ENCODE assay signal across 1 cellular context in the genomic region with DNA sequence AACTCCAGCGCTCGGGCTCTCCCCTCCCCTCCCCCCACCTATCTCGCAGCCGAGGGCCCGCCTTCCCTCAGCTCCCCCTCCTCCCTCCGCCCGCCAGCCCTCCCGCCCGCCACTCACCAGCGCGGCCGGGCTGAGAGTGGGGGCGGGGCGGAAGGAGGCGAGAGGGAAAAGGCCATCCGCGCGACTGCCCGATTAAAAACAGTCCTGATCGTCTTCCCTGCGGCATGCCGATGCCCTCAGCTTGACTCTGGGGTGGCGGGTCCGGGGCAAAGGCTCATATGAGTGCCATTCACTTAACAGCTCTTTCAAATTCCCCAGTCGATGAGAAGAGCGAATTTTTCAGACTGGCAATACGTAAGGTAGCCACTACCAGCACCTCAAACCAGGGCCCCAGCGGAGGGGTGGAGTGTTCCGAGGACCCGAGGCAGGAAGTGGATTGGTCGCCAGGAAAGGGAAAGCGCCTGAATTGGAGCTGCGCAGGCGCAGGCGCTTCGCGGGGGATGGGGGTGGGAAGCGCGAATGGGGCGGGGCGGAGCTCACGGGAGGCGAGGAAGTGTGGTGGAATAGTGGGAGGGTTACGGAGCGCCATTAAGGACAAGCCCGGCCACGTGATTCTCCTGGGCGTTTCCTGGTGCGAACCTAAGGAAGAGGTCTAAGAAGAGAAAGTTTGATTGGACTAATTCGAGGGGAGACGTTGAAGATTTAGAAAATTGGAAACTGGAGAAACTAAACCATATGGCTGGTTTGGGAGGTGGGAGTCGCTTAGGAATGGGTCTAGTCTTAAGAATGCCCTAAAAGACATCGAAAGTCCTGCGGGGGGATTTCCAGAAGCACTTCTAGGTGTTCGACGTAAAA.
TF ChIP-seq lines count a peak whose summit lies in the region.

A gene with protein sequence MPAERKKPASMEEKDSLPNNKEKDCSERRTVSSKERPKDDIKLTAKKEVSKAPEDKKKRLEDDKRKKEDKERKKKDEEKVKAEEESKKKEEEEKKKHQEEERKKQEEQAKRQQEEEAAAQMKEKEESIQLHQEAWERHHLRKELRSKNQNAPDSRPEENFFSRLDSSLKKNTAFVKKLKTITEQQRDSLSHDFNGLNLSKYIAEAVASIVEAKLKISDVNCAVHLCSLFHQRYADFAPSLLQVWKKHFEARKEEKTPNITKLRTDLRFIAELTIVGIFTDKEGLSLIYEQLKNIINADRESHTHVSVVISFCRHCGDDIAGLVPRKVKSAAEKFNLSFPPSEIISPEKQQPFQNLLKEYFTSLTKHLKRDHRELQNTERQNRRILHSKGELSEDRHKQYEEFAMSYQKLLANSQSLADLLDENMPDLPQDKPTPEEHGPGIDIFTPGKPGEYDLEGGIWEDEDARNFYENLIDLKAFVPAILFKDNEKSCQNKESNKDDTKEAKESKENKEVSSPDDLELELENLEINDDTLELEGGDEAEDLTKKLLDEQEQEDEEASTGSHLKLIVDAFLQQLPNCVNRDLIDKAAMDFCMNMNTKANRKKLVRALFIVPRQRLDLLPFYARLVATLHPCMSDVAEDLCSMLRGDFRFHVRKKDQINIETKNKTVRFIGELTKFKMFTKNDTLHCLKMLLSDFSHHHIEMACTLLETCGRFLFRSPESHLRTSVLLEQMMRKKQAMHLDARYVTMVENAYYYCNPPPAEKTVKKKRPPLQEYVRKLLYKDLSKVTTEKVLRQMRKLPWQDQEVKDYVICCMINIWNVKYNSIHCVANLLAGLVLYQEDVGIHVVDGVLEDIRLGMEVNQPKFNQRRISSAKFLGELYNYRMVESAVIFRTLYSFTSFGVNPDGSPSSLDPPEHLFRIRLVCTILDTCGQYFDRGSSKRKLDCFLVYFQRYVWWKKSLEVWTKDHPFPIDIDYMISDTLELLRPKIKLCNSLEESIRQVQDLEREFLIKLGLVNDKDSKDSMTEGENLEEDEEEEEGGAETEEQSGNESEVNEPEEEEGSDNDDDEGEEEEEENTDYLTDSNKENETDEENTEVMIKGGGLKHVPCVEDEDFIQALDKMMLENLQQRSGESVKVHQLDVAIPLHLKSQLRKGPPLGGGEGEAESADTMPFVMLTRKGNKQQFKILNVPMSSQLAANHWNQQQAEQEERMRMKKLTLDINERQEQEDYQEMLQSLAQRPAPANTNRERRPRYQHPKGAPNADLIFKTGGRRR (minus strand): TSS at position 13 of the 855 bp plus-strand sequence. CDS start 7,386 bp downstream, outside the sequence.

TF ChIP-seq in HepG2, 621 proteins besides CTCF, POLR2A, EP300 and RAD21 (continued from another document and continues in another):
- TF ChIP-seq KLF9 (CRISPR knock-in tag; IDR thresholded peaks at IDR 0.05; ENCODE audit: low read depth) = no peak
- peak; percentile 41 for TF ChIP-seq GABPA (IDR thresholded peaks at IDR 0.05; ENCODE audit: low read depth, low read length)
- TF ChIP-seq GABPA (CRISPR knock-in tag; IDR thresholded peaks at IDR 0.05; ENCODE audit: low read depth) = peak; percentile 84
- peak; percentile 77 for TF ChIP-seq YY1 (IDR thresholded peaks at IDR 0.05; ENCODE audit: insufficient read depth, insufficient replicate concordance, low read depth, low read length)
- TF ChIP-seq ZNF451 (CRISPR knock-in tag; IDR thresholded peaks at IDR 0.05) = peak; percentile 66; the same call in 1 of the 2 replicates
- TF ChIP-seq, protein P1, sequence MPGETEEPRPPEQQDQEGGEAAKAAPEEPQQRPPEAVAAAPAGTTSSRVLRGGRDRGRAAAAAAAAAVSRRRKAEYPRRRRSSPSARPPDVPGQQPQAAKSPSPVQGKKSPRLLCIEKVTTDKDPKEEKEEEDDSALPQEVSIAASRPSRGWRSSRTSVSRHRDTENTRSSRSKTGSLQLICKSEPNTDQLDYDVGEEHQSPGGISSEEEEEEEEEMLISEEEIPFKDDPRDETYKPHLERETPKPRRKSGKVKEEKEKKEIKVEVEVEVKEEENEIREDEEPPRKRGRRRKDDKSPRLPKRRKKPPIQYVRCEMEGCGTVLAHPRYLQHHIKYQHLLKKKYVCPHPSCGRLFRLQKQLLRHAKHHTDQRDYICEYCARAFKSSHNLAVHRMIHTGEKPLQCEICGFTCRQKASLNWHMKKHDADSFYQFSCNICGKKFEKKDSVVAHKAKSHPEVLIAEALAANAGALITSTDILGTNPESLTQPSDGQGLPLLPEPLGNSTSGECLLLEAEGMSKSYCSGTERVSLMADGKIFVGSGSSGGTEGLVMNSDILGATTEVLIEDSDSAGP (CRISPR knock-in tag; IDR thresholded peaks at IDR 0.05; ENCODE audit: borderline replicate concordance) = peak; percentile 66; the same call in 1 of the 2 replicates
- TF ChIP-seq, protein P2, sequence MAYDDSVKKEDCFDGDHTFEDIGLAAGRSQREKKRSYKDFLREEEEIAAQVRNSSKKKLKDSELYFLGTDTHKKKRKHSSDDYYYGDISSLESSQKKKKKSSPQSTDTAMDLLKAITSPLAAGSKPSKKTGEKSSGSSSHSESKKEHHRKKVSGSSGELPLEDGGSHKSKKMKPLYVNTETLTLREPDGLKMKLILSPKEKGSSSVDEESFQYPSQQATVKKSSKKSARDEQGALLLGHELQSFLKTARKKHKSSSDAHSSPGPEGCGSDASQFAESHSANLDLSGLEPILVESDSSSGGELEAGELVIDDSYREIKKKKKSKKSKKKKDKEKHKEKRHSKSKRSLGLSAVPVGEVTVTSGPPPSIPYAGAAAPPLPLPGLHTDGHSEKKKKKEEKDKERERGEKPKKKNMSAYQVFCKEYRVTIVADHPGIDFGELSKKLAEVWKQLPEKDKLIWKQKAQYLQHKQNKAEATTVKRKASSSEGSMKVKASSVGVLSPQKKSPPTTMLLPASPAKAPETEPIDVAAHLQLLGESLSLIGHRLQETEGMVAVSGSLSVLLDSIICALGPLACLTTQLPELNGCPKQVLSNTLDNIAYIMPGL (CRISPR knock-in tag; IDR thresholded peaks at IDR 0.05; ENCODE audit: borderline replicate concordance in 1 of 2, low read depth in 1 of 2) = peak in 1 of 2 experiments; percentile 34; a peak in 1 of 4 replicates
- peak; percentile 66; the same call in 1 of the 2 replicates for TF ChIP-seq ZNF709 (CRISPR knock-in tag; IDR thresholded peaks at IDR 0.05)
- TF ChIP-seq ISL2 (CRISPR knock-in tag; IDR thresholded peaks at IDR 0.05) = peak; percentile 8; the same call in 1 of the 2 replicates
- TF ChIP-seq HDAC6 (IDR thresholded peaks at IDR 0.05; ENCODE audit: low read depth, low read length) = peak; percentile 99; the same call in 1 of the 2 replicates
- peak; percentile 52; the same call in 1 of the 3 replicates for TF ChIP-seq MXI1 (IDR thresholded peaks at IDR 0.05; ENCODE audit: borderline replicate concordance, low read depth, low read length)
- TF ChIP-seq, protein P3, sequence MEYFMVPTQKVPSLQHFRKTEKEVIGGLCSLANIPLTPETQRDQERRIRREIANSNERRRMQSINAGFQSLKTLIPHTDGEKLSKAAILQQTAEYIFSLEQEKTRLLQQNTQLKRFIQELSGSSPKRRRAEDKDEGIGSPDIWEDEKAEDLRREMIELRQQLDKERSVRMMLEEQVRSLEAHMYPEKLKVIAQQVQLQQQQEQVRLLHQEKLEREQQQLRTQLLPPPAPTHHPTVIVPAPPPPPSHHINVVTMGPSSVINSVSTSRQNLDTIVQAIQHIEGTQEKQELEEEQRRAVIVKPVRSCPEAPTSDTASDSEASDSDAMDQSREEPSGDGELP (IDR thresholded peaks at IDR 0.05; ENCODE audit: borderline replicate concordance, low read depth) = peak; percentile 17; the same call in 1 of the 2 replicates
- peak; percentile 33; the same call in 1 of the 2 replicates for TF ChIP-seq HCFC1 (IDR thresholded peaks at IDR 0.05; ENCODE audit: low read depth, low read length)
- TF ChIP-seq, protein P4, sequence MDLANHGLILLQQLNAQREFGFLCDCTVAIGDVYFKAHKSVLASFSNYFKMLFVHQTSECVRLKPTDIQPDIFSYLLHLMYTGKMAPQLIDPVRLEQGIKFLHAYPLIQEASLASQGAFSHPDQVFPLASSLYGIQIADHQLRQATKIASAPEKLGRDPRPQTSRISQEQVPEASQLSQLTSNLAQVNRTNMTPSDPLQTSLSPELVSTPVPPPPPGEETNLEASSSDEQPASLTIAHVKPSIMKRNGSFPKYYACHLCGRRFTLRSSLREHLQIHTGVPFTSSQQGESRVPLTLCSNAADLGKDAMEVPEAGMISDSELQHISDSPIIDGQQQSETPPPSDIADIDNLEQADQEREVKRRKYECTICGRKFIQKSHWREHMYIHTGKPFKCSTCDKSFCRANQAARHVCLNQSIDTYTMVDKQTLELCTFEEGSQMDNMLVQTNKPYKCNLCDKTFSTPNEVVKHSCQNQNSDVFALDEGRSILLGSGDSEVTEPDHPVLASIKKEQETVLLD (CRISPR knock-in tag; IDR thresholded peaks at IDR 0.05; ENCODE audit: low read depth) = peak; percentile 21; the same call in 1 of the 2 replicates
- TF ChIP-seq HNF4G (IDR thresholded peaks at IDR 0.05; ENCODE audit: borderline replicate concordance, low read depth, low read length) = no peak
- no peak for TF ChIP-seq HNF4G (CRISPR knock-in tag; IDR thresholded peaks at IDR 0.05; ENCODE audit: borderline replicate concordance, low read depth)
- TF ChIP-seq XRCC5 (optimal IDR thresholded peaks at IDR 0.05; ENCODE audit: low read length) = peak; percentile 36
- no peak; the same call in 1 of the 2 replicates for TF ChIP-seq ZSCAN9 (CRISPR knock-in tag; IDR thresholded peaks at IDR 0.05; ENCODE audit: borderline replicate concordance)
- TF ChIP-seq ZNF792 (CRISPR knock-in tag; IDR thresholded peaks at IDR 0.05) = no peak
- TF ChIP-seq POLR2G (IDR thresholded peaks at IDR 0.05; ENCODE audit: low read depth, low read length) = peak; percentile 67
- 0 out of 2 replicates have a peak, but pooled peaks have one; percentile 11 for TF ChIP-seq ARNTL (CRISPR knock-in tag; IDR thresholded peaks at IDR 0.05)
- peak; percentile 23 for TF ChIP-seq RBM39 (IDR thresholded peaks at IDR 0.05; ENCODE audit: low read depth, low read length, poor library complexity, severe bottlenecking)
- no peak for TF ChIP-seq RELA (CRISPR knock-in tag; IDR thresholded peaks at IDR 0.05)
- no peak for TF ChIP-seq TBP (CRISPR knock-in tag; IDR thresholded peaks at IDR 0.05)
- TF ChIP-seq ETV6 (CRISPR knock-in tag; conservative IDR thresholded peaks at IDR 0.05) = 0 out of 2 replicates have a peak, but pooled peaks have one; percentile 51
- TF ChIP-seq, protein P5, sequence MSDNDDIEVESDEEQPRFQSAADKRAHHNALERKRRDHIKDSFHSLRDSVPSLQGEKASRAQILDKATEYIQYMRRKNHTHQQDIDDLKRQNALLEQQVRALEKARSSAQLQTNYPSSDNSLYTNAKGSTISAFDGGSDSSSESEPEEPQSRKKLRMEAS (IDR thresholded peaks at IDR 0.05) = peak; percentile 92
- TF ChIP-seq ZNF382 (CRISPR knock-in tag; IDR thresholded peaks at IDR 0.05; ENCODE audit: borderline replicate concordance) = no peak
- no peak for TF ChIP-seq ZNF841 (CRISPR knock-in tag; IDR thresholded peaks at IDR 0.05; ENCODE audit: borderline replicate concordance)
- no peak for TF ChIP-seq NBN (conservative IDR thresholded peaks at IDR 0.05)
- TF ChIP-seq SAP130 (CRISPR knock-in tag; IDR thresholded peaks at IDR 0.05; ENCODE audit: low read depth) = peak; percentile 17
- TF ChIP-seq, protein P6, sequence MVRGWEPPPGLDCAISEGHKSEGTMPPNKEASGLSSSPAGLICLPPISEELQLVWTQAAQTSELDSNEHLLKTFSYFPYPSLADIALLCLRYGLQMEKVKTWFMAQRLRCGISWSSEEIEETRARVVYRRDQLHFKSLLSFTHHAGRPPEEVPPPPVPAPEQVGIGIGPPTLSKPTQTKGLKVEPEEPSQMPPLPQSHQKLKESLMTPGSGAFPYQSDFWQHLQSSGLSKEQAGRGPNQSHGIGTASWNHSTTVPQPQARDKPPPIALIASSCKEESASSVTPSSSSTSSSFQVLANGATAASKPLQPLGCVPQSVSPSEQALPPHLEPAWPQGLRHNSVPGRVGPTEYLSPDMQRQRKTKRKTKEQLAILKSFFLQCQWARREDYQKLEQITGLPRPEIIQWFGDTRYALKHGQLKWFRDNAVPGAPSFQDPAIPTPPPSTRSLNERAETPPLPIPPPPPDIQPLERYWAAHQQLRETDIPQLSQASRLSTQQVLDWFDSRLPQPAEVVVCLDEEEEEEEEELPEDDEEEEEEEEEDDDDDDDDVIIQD (CRISPR knock-in tag; IDR thresholded peaks at IDR 0.05; ENCODE audit: low read depth) = 0 out of 2 replicates have a peak, but pooled peaks have one; percentile 53
- TF ChIP-seq, protein P7, sequence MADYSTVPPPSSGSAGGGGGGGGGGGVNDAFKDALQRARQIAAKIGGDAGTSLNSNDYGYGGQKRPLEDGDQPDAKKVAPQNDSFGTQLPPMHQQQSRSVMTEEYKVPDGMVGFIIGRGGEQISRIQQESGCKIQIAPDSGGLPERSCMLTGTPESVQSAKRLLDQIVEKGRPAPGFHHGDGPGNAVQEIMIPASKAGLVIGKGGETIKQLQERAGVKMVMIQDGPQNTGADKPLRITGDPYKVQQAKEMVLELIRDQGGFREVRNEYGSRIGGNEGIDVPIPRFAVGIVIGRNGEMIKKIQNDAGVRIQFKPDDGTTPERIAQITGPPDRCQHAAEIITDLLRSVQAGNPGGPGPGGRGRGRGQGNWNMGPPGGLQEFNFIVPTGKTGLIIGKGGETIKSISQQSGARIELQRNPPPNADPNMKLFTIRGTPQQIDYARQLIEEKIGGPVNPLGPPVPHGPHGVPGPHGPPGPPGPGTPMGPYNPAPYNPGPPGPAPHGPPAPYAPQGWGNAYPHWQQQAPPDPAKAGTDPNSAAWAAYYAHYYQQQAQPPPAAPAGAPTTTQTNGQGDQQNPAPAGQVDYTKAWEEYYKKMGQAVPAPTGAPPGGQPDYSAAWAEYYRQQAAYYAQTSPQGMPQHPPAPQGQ (CRISPR knock-in tag; IDR thresholded peaks at IDR 0.05; ENCODE audit: borderline replicate concordance) = no peak
- TF ChIP-seq PCBP1 (IDR thresholded peaks at IDR 0.05; ENCODE audit: borderline replicate concordance, low read depth, low read length) = 0 out of 2 replicates have a peak, but pooled peaks have one; percentile 2
- TF ChIP-seq PTBP1 (IDR thresholded peaks at IDR 0.05; ENCODE audit: low read depth, low read length, poor library complexity, severe bottlenecking) = no peak
- TF ChIP-seq SP1 (IDR thresholded peaks at IDR 0.05) = no peak
- TF ChIP-seq SP1 (CRISPR knock-in tag; IDR thresholded peaks at IDR 0.05) = peak; percentile 50; the same call in 1 of the 2 replicates
- peak; percentile 35; the same call in 1 of the 2 replicates for TF ChIP-seq ZNF350 (CRISPR knock-in tag; IDR thresholded peaks at IDR 0.05; ENCODE audit: borderline replicate concordance, low read depth)
- TF ChIP-seq CEBPG (CRISPR knock-in tag; IDR thresholded peaks at IDR 0.05) = 0 out of 2 replicates have a peak, but pooled peaks have one; percentile 3
- TF ChIP-seq ZNF644 (CRISPR knock-in tag; IDR thresholded peaks at IDR 0.05; ENCODE audit: low read depth) = no peak
- peak; percentile 60 for TF ChIP-seq SALL1 (CRISPR knock-in tag; IDR thresholded peaks at IDR 0.05)
- TF ChIP-seq TBX2 (CRISPR knock-in tag; IDR thresholded peaks at IDR 0.05; ENCODE audit: borderline replicate concordance) = 0 out of 2 replicates have a peak, but pooled peaks have one; percentile 17
- no peak for TF ChIP-seq SRSF4 (IDR thresholded peaks at IDR 0.05; ENCODE audit: low read depth, low read length, poor library complexity, severe bottlenecking)
- peak; percentile 27; the same call in 1 of the 2 replicates for TF ChIP-seq ZZZ3 (CRISPR knock-in tag; IDR thresholded peaks at IDR 0.05; ENCODE audit: borderline replicate concordance)
- TF ChIP-seq KDM6A (CRISPR knock-in tag; IDR thresholded peaks at IDR 0.05; ENCODE audit: low read depth) = 0 out of 2 replicates have a peak, but pooled peaks have one; percentile 1
- TF ChIP-seq SP4 (CRISPR knock-in tag; IDR thresholded peaks at IDR 0.05) = peak; percentile 78; the same call in 1 of the 2 replicates
- TF ChIP-seq KDM2A (CRISPR knock-in tag; IDR thresholded peaks at IDR 0.05; ENCODE audit: borderline replicate concordance, low read depth) = peak; percentile 30; the same call in 1 of the 2 replicates
- TF ChIP-seq SRF (IDR thresholded peaks at IDR 0.05; ENCODE audit: low read depth, low read length) = peak; percentile 84
- peak; percentile 44; the same call in 1 of the 2 replicates for TF ChIP-seq NFYB (CRISPR knock-in tag; IDR thresholded peaks at IDR 0.05)
